ENCODE assay signal across 10 cellular contexts in the genomic region with DNA sequence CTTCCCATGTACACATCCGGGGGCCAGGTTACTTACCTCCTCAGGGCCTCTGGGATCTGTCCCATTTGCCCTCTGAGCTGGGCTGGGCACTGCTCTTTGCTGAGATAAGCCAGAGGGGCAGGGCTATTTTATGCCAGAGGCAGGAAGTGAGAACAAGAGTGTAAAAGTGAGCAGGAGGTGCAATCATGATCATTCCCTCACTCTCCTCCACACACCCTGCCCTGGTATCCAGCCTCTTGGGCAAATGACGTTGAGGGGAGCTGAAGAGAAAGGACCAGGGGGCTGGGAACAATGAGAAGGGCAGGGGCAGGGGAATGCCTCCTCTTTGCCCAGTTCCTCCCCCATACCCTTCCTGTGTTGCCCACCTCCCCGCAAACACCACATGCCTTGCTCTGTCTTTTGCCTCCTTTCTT. TPM values are rescaled to one million over a fixed set of nuclear protein-coding genes. Genes with fewer than 3 reads are reported as not detected.
DNase-seq lines count a peak whose midpoint lies in the region; ATAC-seq and TF ChIP-seq lines count a peak whose summit lies in the region.
"Had no signal": no experiment of that assay in that cellular context is flagged by ENCODE, and none has a peak within 500 bp of the region (broad histone marks: within the 10 kb centered on the region; RNA-seq: fewer than 3 reads in every experiment).

No MANE protein-coding gene starts in this region.

- TF ChIP-seq CTCF in stomach (IDR thresholded peaks at IDR 0.05) (no peak), GM13976 (IDR thresholded peaks at IDR 0.05; ENCODE audit: borderline replicate concordance, control extremely low read depth, extremely low read depth, insufficient read depth, missing control alignments) (no peak), upper lobe of left lung (IDR thresholded peaks at IDR 0.05) (no peak)

- H3K27me3 ChIP-seq in stomach (peaks cover 0 to 4% (median 0%) of the 10 kb centered on the region in 3 donors), upper lobe of left lung (no peaks in the 10 kb centered on the region)

- H3K27ac Mint-ChIP-seq in activated CD4-positive, alpha-beta T cell treated with anti-CD3 and anti-CD28 coated beads, Interleukin-2, amount 10 ng/mL, durations not matched to agents 24 days and 14 days, result peak overlapping the region; percentile 94
- peak overlapping the region; percentile 99 for H3K27ac Mint-ChIP-seq in activated T-cell treated with anti-CD3 and anti-CD28 coated beads, Interleukin-2, amount 50 U/mL, for 72 hours

- H3K36me3 Mint-ChIP-seq in activated CD4-positive, alpha-beta T cell treated with anti-CD3 and anti-CD28 coated beads, Interleukin-2, amount 10 ng/mL, durations not matched to agents 24 days and 14 days (ENCODE audit: low read depth), result no peaks in the 10 kb centered on the region
- H3K36me3 Mint-ChIP-seq in activated T-cell treated with anti-CD3 and anti-CD28 coated beads, Interleukin-2, amount 50 U/mL, for 72 hours (ENCODE audit: insufficient read depth in 2 of 2), result no peaks in the 10 kb centered on the region

- H3K4me3 Mint-ChIP-seq in activated CD4-positive, alpha-beta T cell treated with anti-CD3 and anti-CD28 coated beads, Interleukin-2, amount 10 ng/mL, durations not matched to agents 24 days and 14 days, result peak overlapping the region; percentile 84
- H3K4me3 Mint-ChIP-seq in activated T-cell treated with anti-CD3 and anti-CD28 coated beads, Interleukin-2, amount 50 U/mL, for 72 hours, result peak overlapping the region; percentile 88 to 94

- in situ Hi-C loops in GM13976 (cut with MboI; ENCODE audit: low sequenced_read_pairs, unreplicated experiment), result no loop called here

- TF ChIP-seq POLR2A in stomach (IDR thresholded peaks at IDR 0.05) (peak in 1 of 4 donors; percentile 16), upper lobe of left lung (IDR thresholded peaks at IDR 0.05) (no peak)

- H3K4me1 Mint-ChIP-seq in activated CD4-positive, alpha-beta T cell treated with anti-CD3 and anti-CD28 coated beads, Interleukin-2, amount 10 ng/mL, durations not matched to agents 24 days and 14 days, result peaks cover 55% of the 10 kb centered on the region
- peaks cover 74% of the 10 kb centered on the region for H3K4me1 Mint-ChIP-seq in activated T-cell treated with anti-CD3 and anti-CD28 coated beads, Interleukin-2, amount 50 U/mL, for 72 hours (ENCODE audit: low read depth)

- H3K27me3 Mint-ChIP-seq in activated CD4-positive, alpha-beta T cell treated with anti-CD3 and anti-CD28 coated beads, Interleukin-2, amount 10 ng/mL, durations not matched to agents 24 days and 14 days, result no peaks in the 10 kb centered on the region
- H3K27me3 Mint-ChIP-seq in activated T-cell treated with anti-CD3 and anti-CD28 coated beads, Interleukin-2, amount 50 U/mL, for 72 hours (ENCODE audit: low read depth), result no peaks in the 10 kb centered on the region

- H3K9me3 ChIP-seq in stomach, result no peaks in the 10 kb centered on the region
- H3K9me3 ChIP-seq in upper lobe of left lung, result no peaks in the 10 kb centered on the region

- H3K27ac ChIP-seq in stomach (peak overlapping the region; percentile 73 to 81 (median 80)), upper lobe of left lung (peak overlapping the region in 2 of 4 donors; percentile 8 to 54)

- peak; percentile 74 for DNase-seq in activated CD4-positive, alpha-beta T cell treated with anti-CD3 and anti-CD28 coated beads, Interleukin-2, amount 10 ng/mL, durations not matched to agents 24 days and 14 days
- no peak for DNase-seq in activated CD4-positive, alpha-beta T cell treated with anti-CD3 and anti-CD28 coated beads, Interleukin-2, amount 50 U/mL, for 4 hours
- DNase-seq in activated T-cell treated with anti-CD3 and anti-CD28 coated beads, Interleukin-2, amount 50 U/mL, for 72 hours, result peak in 1 of 2 donors; percentile 63
- no peak for DNase-seq in left lobe of liver (ENCODE audit: low spot score)
- DNase-seq in stomach, result peak; percentile 78
- no peak for DNase-seq in GM13976 (ENCODE audit: low spot score)
- DNase-seq in upper lobe of left lung, result no peak
- no peak for DNase-seq in NCI-H1694 treated with DMSO at 0.1 percent for 48 hours (lab: John Stamatoyannopoulos, UW)
- DNase-seq: activated gamma-delta T cell, NCI-H187 had no signal

- peak overlapping the region; percentile 4 to 22 (median 18) for H3K4me3 ChIP-seq in stomach
- H3K4me3 ChIP-seq in upper lobe of left lung, result peak overlapping the region in 1 of 4 donors; percentile 13

- intact Hi-C loops in activated CD4-positive, alpha-beta T cell treated with anti-CD3 and anti-CD28 coated beads, Interleukin-2, amount 10 ng/mL, durations not matched to agents 24 days and 14 days (cut with micrococcal nuclease), result no loop called here
- intact Hi-C loops in stomach (cut with DNase I; ENCODE audit: low total_unique reads), result no loop called here

- 36 to 57% (median 50%) methylated on average over 3 of the region's 3 CpGs for WGBS in stomach, 5 donors
- whole genome bisulfite sequencing in upper lobe of left lung, 2 donors, result 66% methylated on average over 3 of the region's 3 CpGs

- no peak for TF ChIP-seq EP300 in stomach (IDR thresholded peaks at IDR 0.05)
- no peak for TF ChIP-seq EP300 in upper lobe of left lung (IDR thresholded peaks at IDR 0.05)

- H3K9me3 Mint-ChIP-seq in activated CD4-positive, alpha-beta T cell treated with anti-CD3 and anti-CD28 coated beads, Interleukin-2, amount 10 ng/mL, durations not matched to agents 24 days and 14 days, result no peaks in the 10 kb centered on the region
- no peaks in the 10 kb centered on the region for H3K9me3 Mint-ChIP-seq in activated T-cell treated with anti-CD3 and anti-CD28 coated beads, Interleukin-2, amount 50 U/mL, for 72 hours

- no peaks in the 10 kb centered on the region for H3K36me3 ChIP-seq in stomach
- no peaks in the 10 kb centered on the region for H3K36me3 ChIP-seq in upper lobe of left lung

- H3K4me1 ChIP-seq in stomach (peaks cover 12 to 76% (median 25%) of the 10 kb centered on the region in 4 donors), upper lobe of left lung (peaks cover 0 to 24% (median 3%) of the 10 kb centered on the region in 4 donors)

- ATAC-seq in activated T-cell treated with anti-CD3 and anti-CD28 coated beads, Interleukin-2, amount 50 U/mL, for 72 hours (replicated peaks in 1 of 2), result peak in 1 of 2 donors; percentile 56
- ATAC-seq in left lobe of liver, result peak; percentile 41
- ATAC-seq in upper lobe of left lung (ENCODE audit: low FRiP score in 2 of 2), result no peak

RNA-seq across cellular contexts. Expression of a gene that starts 4.2 kb away (rescaled TPM):
- total RNA-seq in activated CD4-positive, alpha-beta T cell treated with anti-CD3 and anti-CD28 coated beads, Interleukin-2, amount 10 ng/mL, durations not matched to agents 24 days and 14 days, result 3.3 and 4.2 TPM in 2 replicates
- 1 to 10 TPM; 4.1 to 8.9 TPM for total RNA-seq in activated T-cell treated with anti-CD3 and anti-CD28 coated beads, Interleukin-2, amount 50 U/mL, for 72 hours
- total RNA-seq in left lobe of liver (0.88 TPM), stomach (10 to 100 TPM in 1 of 5 donors, 1 to 10 TPM in 4; 1.3 to 33.0 (median 5.8) TPM), upper lobe of left lung (1 to 10 TPM; 1.3 to 4.4 (median 2.9) TPM)
- polyA plus RNA-seq in stomach, result 1 to 10 TPM; 2.0 to 5.6 (median 3.5) TPM

RNA-seq across cellular contexts. Expression of a gene that starts 15.7 kb away (rescaled TPM):
- total RNA-seq in activated CD4-positive, alpha-beta T cell treated with anti-CD3 and anti-CD28 coated beads, Interleukin-2, amount 10 ng/mL, durations not matched to agents 24 days and 14 days, result 0.47 and 0.64 TPM in 2 replicates
- 1 to 10 TPM; 5.2 to 6.1 TPM for total RNA-seq in activated T-cell treated with anti-CD3 and anti-CD28 coated beads, Interleukin-2, amount 50 U/mL, for 72 hours
- 3.2 TPM for total RNA-seq in left lobe of liver
- total RNA-seq in stomach, result 1 to 10 TPM in 2 of 5 donors, not detected in 3; 2.2 to 6.4 TPM
- polyA plus RNA-seq in stomach, result 1 to 10 TPM in 2 of 3 donors, under 1 TPM in 1; 0.31 to 1.6 (median 1.1) TPM
- total RNA-seq in upper lobe of left lung, result 10 to 100 TPM in 1 of 6 donors, 1 to 10 TPM in 5; 1.8 to 12.6 (median 5.9) TPM

RNA-seq across cellular contexts. Expression of a gene that starts 24.4 kb away (rescaled TPM):
- 356 and 363 TPM in 2 replicates for total RNA-seq in activated CD4-positive, alpha-beta T cell treated with anti-CD3 and anti-CD28 coated beads, Interleukin-2, amount 10 ng/mL, durations not matched to agents 24 days and 14 days
- 100 to 1,000 TPM; 292 to 299 TPM for total RNA-seq in activated T-cell treated with anti-CD3 and anti-CD28 coated beads, Interleukin-2, amount 50 U/mL, for 72 hours
- total RNA-seq in left lobe of liver, result 87.3 TPM
- 100 to 1,000 TPM; 169 to 315 (median 202) TPM for total RNA-seq in stomach
- polyA plus RNA-seq in stomach, result 100 to 1,000 TPM; 105 to 139 (median 111) TPM
- 100 to 1,000 TPM; 165 to 267 (median 178) TPM for total RNA-seq in upper lobe of left lung

RNA-seq across cellular contexts. Expression of a gene that starts 31.4 kb away (rescaled TPM):
- 13.7 and 15.8 TPM in 2 replicates for total RNA-seq in activated CD4-positive, alpha-beta T cell treated with anti-CD3 and anti-CD28 coated beads, Interleukin-2, amount 10 ng/mL, durations not matched to agents 24 days and 14 days
- total RNA-seq in activated T-cell treated with anti-CD3 and anti-CD28 coated beads, Interleukin-2, amount 50 U/mL, for 72 hours, result 10 to 100 TPM; 27.6 to 28.0 TPM
- 14.4 TPM for total RNA-seq in left lobe of liver
- total RNA-seq in stomach, result 10 to 100 TPM in 4 of 5 donors, 1 to 10 TPM in 1; 8.7 to 51.8 (median 33.5) TPM
- polyA plus RNA-seq in stomach, result 10 to 100 TPM; 25.5 to 53.6 (median 43.6) TPM
- total RNA-seq in upper lobe of left lung, result 10 to 100 TPM; 24.3 to 79.6 (median 33.8) TPM

RNA-seq across cellular contexts. Expression of a gene that starts 57.6 kb away (rescaled TPM):
- total RNA-seq in activated CD4-positive, alpha-beta T cell treated with anti-CD3 and anti-CD28 coated beads, Interleukin-2, amount 10 ng/mL, durations not matched to agents 24 days and 14 days, result 83.6 and 84.4 TPM in 2 replicates
- 10 to 100 TPM; 78.1 to 82.2 TPM for total RNA-seq in activated T-cell treated with anti-CD3 and anti-CD28 coated beads, Interleukin-2, amount 50 U/mL, for 72 hours
- total RNA-seq in left lobe of liver (20.3 TPM), stomach (100 to 1,000 TPM in 1 of 5 donors, 10 to 100 TPM in 4; 16.5 to 207 (median 35.6) TPM), upper lobe of left lung (10 to 100 TPM; 33.4 to 52.8 (median 43.0) TPM)
- polyA plus RNA-seq in stomach, result 10 to 100 TPM; 16.7 to 21.8 (median 20.2) TPM

Comparison
In these comparisons a context has a peak if more than half of its experiments do, and no peak if none do; other contexts are left out.
1. DNase-seq: peak in activated CD4-positive, alpha-beta T cell treated with anti-CD3 and anti-CD28 coated beads, Interleukin-2, amount 10 ng/mL, durations not matched to agents 24 days and 14 days (single experiment) and stomach (single experiment); none in activated CD4-positive, alpha-beta T cell treated with anti-CD3 and anti-CD28 coated beads, Interleukin-2, amount 50 U/mL, for 4 hours (0 of 2), left lobe of liver (single experiment), GM13976 (single experiment), upper lobe of left lung (0 of 2) and NCI-H1694 treated with DMSO at 0.1 percent for 48 hours (single experiment).